Comparison of ENCODE assay signal across 21 cellular contexts in genomic region chr9:130590305-130590704, GRCh38. TPM values are rescaled to one million over a fixed set of nuclear protein-coding genes. Genes with fewer than 3 reads are reported as not detected.
A peak's percentile ranks its signal among the peaks of the same experiment; 100 is the strongest.
DNase-seq lines count a peak whose midpoint lies in the region; ATAC-seq, FAIRE-seq and TF ChIP-seq lines count a peak whose summit lies in the region.
"Had no signal": no experiment of that assay in that cellular context is flagged by ENCODE, and none has a peak within 500 bp of the region (broad histone marks: within the 10 kb centered on the region; RNA-seq: fewer than 3 reads in every experiment).

No MANE protein-coding gene starts in this region.

- DNase-seq in Right ventricle myocardium inferior (ENCODE audit: missing footprints): no peak
- no peak for DNase-seq in cardiac septum (ENCODE audit: low spot score)
- DNase-seq in K562 (ENCODE audit: extremely low read depth in 1 of 4, low spot score in 3 of 4): peak in 2 of 4 experiments; percentile 31 to 51
- DNase-seq in left ventricle myocardium superior: no peak
- DNase-seq in dedifferentiated amniotic fluid mesenchymal stem cell (ENCODE audit: extremely low spot score): no peak
- DNase-seq in pons (ENCODE audit: low spot score): no peak
- DNase-seq: 8988T; Calu3; CD4-positive, alpha-beta memory T cell; DMS53; KG1; NCI-H1436 treated with DMSO at 0.1 percent for 48 hours; NCI-H2081; NCI-H510A treated with DMSO at 0.1 percent for 48 hours; NCI-H82; PC-9 had no signal

- POLR2A ChIA-PET in K562 (lab: Yijun Ruan, JAX): no interaction called here

- no TSS peak for BruUV-seq in K562 (replicated peaks; lab: Mats Ljungman, UMichigan)

- H3K9ac ChIP-seq in K562 (ENCODE audit: insufficient read depth in 1 of 2, low read depth in 2 of 2, low read length in 2 of 2): no peak overlapping the region

- peak; percentile 67 for FAIRE-seq in K562 (lab: Jason Lieb, UNC)
- FAIRE-seq: HTR-8/SVneo had no signal

- TF ChIP-seq CTCF in K562 (IDR thresholded peaks at IDR 0.05 in 2 of 3, conservative IDR thresholded peaks at IDR 0.05 in 1 of 3; ENCODE audit: insufficient read depth in 2 of 3, low read depth in 1 of 3, low read length in 3 of 3): no peak

- TF ChIP-seq EP300 in K562 (IDR thresholded peaks at IDR 0.05; ENCODE audit: low read length): no peak

- 24% methylated on average over 3 of the region's 3 CpGs for WGBS in K562 (ENCODE audit: insufficient coverage, low coverage, missing lambda C conversion rate)

- TF ChIP-seq RAD21 in K562 (CRISPR knock-in tag; conservative IDR thresholded peaks at IDR 0.05 in 1 of 2, IDR thresholded peaks at IDR 0.05 in 1 of 2): no peak

- ATAC-seq in Right ventricle myocardium inferior (peak; percentile 84), K562 (peak; percentile 72), left ventricle myocardium superior (peak; percentile 84), GM19395 (IDR thresholded peaks at IDR 0.05; ENCODE audit: unreplicated experiment) (no peak), HG03432 (IDR thresholded peaks at IDR 0.05; ENCODE audit: unreplicated experiment) (no peak)

- no peak overlapping the region for H3K4me3 ChIP-seq in K562
- H3K4me3 ChIP-seq: HAP-1, PC-9 had no signal

- in situ Hi-C loops in K562 (cut with MboI): no loop called here

- H4K20me1 ChIP-seq in K562 (replicated peaks; ENCODE audit: control insufficient read depth, insufficient read depth, low read length): peaks cover 8% of the 10 kb centered on the region

- peaks cover 59% of the 10 kb centered on the region for H3K36me3 ChIP-seq in K562 (ENCODE audit: control insufficient read depth, insufficient read depth, low read length)

- peaks cover 0 to 9% of the 10 kb centered on the region in 2 experiments; a peak in 3 of 5 replicates for H3K4me1 ChIP-seq in K562 (replicated peaks in 1 of 2; ENCODE audit: control insufficient read depth in 2 of 2, insufficient read depth in 2 of 2, low read length in 2 of 2)
- H3K4me1 ChIP-seq: HAP-1 had no signal

- no peak overlapping the region for H3K4me2 ChIP-seq in K562 (ENCODE audit: insufficient read depth, low read length)
- H3K4me2 ChIP-seq: PC-9 had no signal

- H3K79me2 ChIP-seq in K562 (ENCODE audit: control insufficient read depth, insufficient read depth, low read length): peaks cover 74% of the 10 kb centered on the region

- H2AFZ ChIP-seq in K562 (ENCODE audit: low read depth, low read length): no peak overlapping the region
- H2AFZ ChIP-seq: PC-9 had no signal

- no peaks in the 10 kb centered on the region for H3K9me1 ChIP-seq in K562 (ENCODE audit: control insufficient read depth, insufficient read depth, low read length)

- TF ChIP-seq POLR2A in K562 (conservative IDR thresholded peaks at IDR 0.05): no peak

- intact Hi-C loops in Right ventricle myocardium inferior (cut with DNase I): no loop called here
- intact Hi-C loops in cardiac septum (cut with DNase I): no loop called here
- intact Hi-C loops in K562 (cut with micrococcal nuclease): no loop called here
- intact Hi-C loops in left ventricle myocardium superior (cut with micrococcal nuclease): no loop called here

- H3K27ac ChIP-seq in K562 (ENCODE audit: extremely low read depth, low read depth, low read length): no peak overlapping the region; the same call in 2 of the 3 replicates
- H3K27ac ChIP-seq: HL-60, PC-9 had no signal

- H3K27me3 ChIP-seq in K562 (ENCODE audit: control insufficient read depth in 2 of 2, insufficient read depth in 2 of 2, low read length in 2 of 2): no peaks in the 10 kb centered on the region

- H3K9me3 ChIP-seq in K562 (replicated peaks; ENCODE audit: control insufficient read depth, insufficient read depth, low read depth, low read length): no peaks in the 10 kb centered on the region
- H3K9me3 ChIP-seq: HAP-1 had no signal

- CTCF ChIA-PET in K562 (lab: Yijun Ruan, JAX; ENCODE audit: low intra/inter-chr PET ratio): no interaction called here

TF ChIP-seq in K562, 482 proteins besides CTCF, POLR2A, EP300 and RAD21 (continues in another document):
- peak; percentile 76 for TF ChIP-seq MEF2A (IDR thresholded peaks at IDR 0.05; ENCODE audit: control insufficient read depth, low read depth, low read length)
- TF ChIP-seq BRD9 (IDR thresholded peaks at IDR 0.05; ENCODE audit: low read depth, partially characterized antibody): no peak
- TF ChIP-seq PATZ1 (CRISPR knock-in tag; IDR thresholded peaks at IDR 0.05; ENCODE audit: borderline replicate concordance): no peak
- TF ChIP-seq ZKSCAN3 (CRISPR knock-in tag; IDR thresholded peaks at IDR 0.05): 0 out of 2 replicates have a peak, but pooled peaks have one; percentile 46
- no peak for TF ChIP-seq NR2F6 (CRISPR knock-in tag; IDR thresholded peaks at IDR 0.05)
- no peak for TF ChIP-seq ZSCAN29 (IDR thresholded peaks at IDR 0.05)
- TF ChIP-seq MNT (conservative IDR thresholded peaks at IDR 0.05): no peak
- TF ChIP-seq NR4A1 (CRISPR knock-in tag; IDR thresholded peaks at IDR 0.05): no peak
- TF ChIP-seq NR4A1 (tag; IDR thresholded peaks at IDR 0.05): no peak
- no peak for TF ChIP-seq LCOR (CRISPR knock-in tag; IDR thresholded peaks at IDR 0.05)
- peak; percentile 93 for TF ChIP-seq MEF2D (tag; conservative IDR thresholded peaks at IDR 0.05; ENCODE audit: low read depth)
- 0 out of 2 replicates have a peak, but pooled peaks have one; percentile 26 for TF ChIP-seq ARID1B (IDR thresholded peaks at IDR 0.05)
- TF ChIP-seq TBL1XR1 (IDR thresholded peaks at IDR 0.05; ENCODE audit: low read length in 2 of 2): peak in 1 of 2 experiments; percentile 46; a peak in 1 of 4 replicates
- TF ChIP-seq IRF2 (CRISPR knock-in tag; IDR thresholded peaks at IDR 0.05): no peak

RNA-seq across cellular contexts. Expression of gene FUBP3, which starts 10.9 kb away (rescaled TPM):
- total RNA-seq in Right ventricle myocardium inferior (21.9 TPM), cardiac septum (36.8 TPM), K562 (2014; rRNA removed) (64.0 and 82.7 TPM in 2 replicates), K562 (2014; rRNA removed; fragmentation: Illumina TruSeq; extraction: Trizol) (41.0 and 43.2 TPM in 2 replicates), K562 (2015; rRNA removed; fragmentation: Illumina TruSeq; extraction: Trizol) (45.0 and 48.1 TPM in 2 replicates), K562 (2021) (51.7 and 54.0 TPM in 2 replicates), left ventricle myocardium superior (24.1 TPM)
- total RNA-seq in K562 (2011; cell fraction: chromatin; rRNA removed; ENCODE audit: low replicate concordance): 99.7 and 118 TPM in 2 replicates
- total RNA-seq in K562 (2011; cell fraction: nucleolus; rRNA removed): 54.1 and 60.0 TPM in 2 replicates
- 85.2 and 92.0 TPM in 2 replicates for total RNA-seq in K562 (2011; cell fraction: nucleoplasm; rRNA removed)
- polyA plus RNA-seq in K562 (2011; rRNA removed) (35.3 and 40.1 TPM in 2 replicates), K562 (2014; fragmentation: Illumina TruSeq; extraction: Trizol) (57.0 and 70.8 TPM in 2 replicates), K562 (2014; fragmentation: Nextera tagmentation; extraction: Ambion mirVana) (1 to 10 TPM; 3.0 to 7.1 TPM), K562 (2014; rRNA removed) (56.8 and 68.9 TPM in 2 replicates)
- polyA plus RNA-seq in K562 (2011; cell fraction: cytosol; rRNA removed): 18.3 and 22.3 TPM in 2 replicates
- polyA plus RNA-seq in K562 (2011; cell fraction: nucleus; rRNA removed): 86.0 and 122 TPM in 2 replicates
- polyA plus RNA-seq in K562 (2012): 45.9 and 47.7 TPM in 2 replicates
- 36.6 and 40.7 TPM in 2 replicates for polyA minus RNA-seq in K562 (2011; rRNA and poly(A)+ RNA removed)
- 19.4 and 26.0 TPM in 2 replicates for polyA minus RNA-seq in K562 (2011; cell fraction: cytosol; rRNA and poly(A)+ RNA removed)
- polyA minus RNA-seq in K562 (2011; cell fraction: nucleus; rRNA and poly(A)+ RNA removed): 28.1 and 35.4 TPM in 2 replicates

Comparison
In these comparisons a context has a peak if more than half of its experiments do, and no peak if none do; other contexts are left out.
1. ATAC-seq: peak in Right ventricle myocardium inferior (single experiment), K562 (single experiment) and left ventricle myocardium superior (single experiment); none in GM19395 (single experiment) and HG03432 (single experiment).